8 cellular contexts compared by ENCODE assay signal in genomic region chr7:134954197-134955082, GRCh38. TPM values are rescaled to one million over a fixed set of nuclear protein-coding genes. Genes with fewer than 3 reads are reported as not detected.
DNase-seq lines count a peak whose midpoint lies in the region; ATAC-seq and TF ChIP-seq lines count a peak whose summit lies in the region.

No MANE protein-coding gene starts in this region.

- peak; percentile 49 for ATAC-seq in CD4-positive, alpha-beta T cell (ENCODE audit: poor library complexity)
- ATAC-seq in HCT116 (no peak), HG02759 (IDR thresholded peaks at IDR 0.05; ENCODE audit: unreplicated experiment) (no peak), GM18870 (IDR thresholded peaks at IDR 0.05; ENCODE audit: unreplicated experiment) (no peak)

- H3K27ac ChIP-seq in CD4-positive, alpha-beta T cell (ENCODE audit: low read depth, low read length) = no peak overlapping the region
- H3K27ac ChIP-seq in HCT116 (ENCODE audit: low read depth, low read length) (no peak overlapping the region), Peyer's patch (no peak overlapping the region), prostate gland (no peak overlapping the region)

- H3K4me3 Mint-ChIP-seq in CD4-positive, alpha-beta T cell = no peak overlapping the region

- H3K36me3 ChIP-seq in HCT116 (ENCODE audit: control insufficient read depth in 1 of 2, insufficient read depth in 2 of 2, low read length in 2 of 2) (peaks cover 0 to 12% of the 10 kb centered on the region in 2 experiments; a peak in 2 of 4 replicates), Peyer's patch (peaks cover 0 to 48% (median 0%) of the 10 kb centered on the region in 3 donors), prostate gland (peaks cover 12 to 13% of the 10 kb centered on the region in 2 donors)

- H3K9me3 ChIP-seq in CD4-positive, alpha-beta T cell (ENCODE audit: control insufficient read depth, low read length) = no peaks in the 10 kb centered on the region
- H3K9me3 ChIP-seq in HCT116 (ENCODE audit: control insufficient read depth in 1 of 2, insufficient read depth in 1 of 2, low read depth in 1 of 2, low read length in 2 of 2) (no peaks in the 10 kb centered on the region), Peyer's patch (no peaks in the 10 kb centered on the region), prostate gland (no peaks in the 10 kb centered on the region)

- no peak for DNase-seq in CD4-positive, alpha-beta T cell
- peak; percentile 12 for DNase-seq in HCT116 (ENCODE audit: low read depth, low spot score)
- DNase-seq in Peyer's patch = no peak
- peak; percentile 69 for DNase-seq in fibroblast of mammary gland (ENCODE audit: low read depth)
- no peak for DNase-seq in prostate gland (ENCODE audit: low spot score)
- DNase-seq in stimulated activated CD4-positive, alpha-beta T cell treated with anti-CD3 and anti-CD28 coated beads, Interleukin-15, amount 100 ng/mL, for 24 hours = no peak

- H3K27me3 Mint-ChIP-seq in CD4-positive, alpha-beta T cell = no peaks in the 10 kb centered on the region

- 52% methylated on average over 9 of the region's 9 CpGs for WGBS in prostate gland

- H3K27ac Mint-ChIP-seq in CD4-positive, alpha-beta T cell = no peak overlapping the region

- H3K4me3 ChIP-seq in HCT116 (replicated peaks in 1 of 2; ENCODE audit: low read depth in 1 of 2, low read length in 2 of 2) (no peak overlapping the region), Peyer's patch (no peak overlapping the region), fibroblast of mammary gland (ENCODE audit: control insufficient read depth, low read depth, low read length) (no peak overlapping the region), prostate gland (no peak overlapping the region)

- H2AFZ ChIP-seq in HCT116 (ENCODE audit: low read depth, low read length, poor library complexity, severe bottlenecking) = no peak overlapping the region

- intact Hi-C loops in CD4-positive, alpha-beta T cell (cut with DNase I, micrococcal nuclease) = loop anchor here (1.0 to 10.0 kb wide), 8 partner anchors 204 to 522 kb away; no protein-coding TSS in a partner anchor
- intact Hi-C loops in HCT116 (cut with micrococcal nuclease) = loop anchor here (1.0 to 10.0 kb wide), 3 partner anchors 200 to 321 kb away; no protein-coding TSS in a partner anchor
- intact Hi-C loops in prostate gland (cut with DNase I) = loop anchor here (5.0 kb wide), 2 partner anchors 62 to 262 kb away; no protein-coding TSS in a partner anchor

- no peaks in the 10 kb centered on the region for H3K36me3 Mint-ChIP-seq in CD4-positive, alpha-beta T cell (ENCODE audit: low read depth)

- BruUV-seq in HCT116 (replicated peaks; lab: Mats Ljungman, UMichigan) = no TSS peak

- H3K9me3 Mint-ChIP-seq in CD4-positive, alpha-beta T cell = no peaks in the 10 kb centered on the region

- no peaks in the 10 kb centered on the region for H3K79me2 ChIP-seq in HCT116 (ENCODE audit: insufficient read depth, low read length)

- POLR2A ChIA-PET in CD4-positive, alpha-beta T cell (lab: Charles Lee) = no interaction called here
- POLR2A ChIA-PET in HCT116 (lab: Charles Lee) = no interaction called here

- RAD21 ChIA-PET in HCT116 (lab: Charles Lee; ENCODE audit: low non-redundant PET in 1 of 2, low total read pairs in 2 of 2, uncharacterized antibody in 2 of 2, unreplicated experiment in 2 of 2) = interaction anchor here in 1 of 2 experiments (1.0 kb wide), 1 partner anchor 75 kb away, joined by 5 read pairs; no protein-coding TSS in a partner anchor

- H3K4me1 ChIP-seq in HCT116 (ENCODE audit: control insufficient read depth in 1 of 2, insufficient read depth in 2 of 2, low read length in 2 of 2) = no peaks in the 10 kb centered on the region
- no peaks in the 10 kb centered on the region for H3K4me1 ChIP-seq in Peyer's patch
- H3K4me1 ChIP-seq in prostate gland (replicated peaks) = no peaks in the 10 kb centered on the region

- peak; percentile 77 for TF ChIP-seq RAD21 in HCT116 (IDR thresholded peaks at IDR 0.05; ENCODE audit: low read depth)

- TF ChIP-seq CTCF in CD4-positive, alpha-beta T cell (IDR thresholded peaks at IDR 0.05) = peak; percentile 77
- TF ChIP-seq CTCF in HCT116 (IDR thresholded peaks at IDR 0.05 in 2 of 3, conservative IDR thresholded peaks at IDR 0.05 in 1 of 3; ENCODE audit: borderline replicate concordance in 1 of 3, insufficient read depth in 1 of 3, low read depth in 2 of 3, low read length in 2 of 3) (peak; percentile 36 to 74 (median 66); a peak in 5 of 6 replicates), Peyer's patch (IDR thresholded peaks at IDR 0.05) (peak; percentile 29 to 62 (median 56)), fibroblast of mammary gland (conservative IDR thresholded peaks at IDR 0.05; ENCODE audit: control insufficient read depth, insufficient read depth, low read depth, low read length) (peak; percentile 52), prostate gland (IDR thresholded peaks at IDR 0.05) (peak; percentile 13 to 74 (median 54))

- CTCF ChIA-PET in CD4-positive, alpha-beta T cell (lab: Charles Lee) = no interaction called here
- CTCF ChIA-PET in HCT116 (lab: Charles Lee) = interaction anchor here (0.9 to 2.4 kb wide), 5 partner anchors 12 to 321 kb away, joined by 3 to 12 read pairs (median 3); no protein-coding TSS in a partner anchor

- no peak overlapping the region for H3K4me2 ChIP-seq in HCT116 (ENCODE audit: low read length)

- TF ChIP-seq POLR2A in HCT116 (IDR thresholded peaks at IDR 0.05; ENCODE audit: borderline replicate concordance, extremely low read depth, insufficient read depth, insufficient read length) = no peak
- no peak for TF ChIP-seq POLR2A in Peyer's patch (IDR thresholded peaks at IDR 0.05)
- TF ChIP-seq POLR2A in prostate gland (IDR thresholded peaks at IDR 0.05) = no peak

- no peak overlapping the region for H3K9ac ChIP-seq in HCT116 (ENCODE audit: low read length)

- no peaks in the 10 kb centered on the region for H4K20me1 ChIP-seq in HCT116 (ENCODE audit: insufficient read depth)

- no peaks in the 10 kb centered on the region for H3K9me2 ChIP-seq in HCT116 (ENCODE audit: insufficient read depth)

- no peaks in the 10 kb centered on the region for H3K27me3 ChIP-seq in CD4-positive, alpha-beta T cell (ENCODE audit: control insufficient read depth, insufficient read depth, low read length)
- H3K27me3 ChIP-seq in HCT116 (ENCODE audit: insufficient read depth, low read length) (no peaks in the 10 kb centered on the region), Peyer's patch (no peaks in the 10 kb centered on the region), prostate gland (replicated peaks; ENCODE audit: insufficient read depth) (no peaks in the 10 kb centered on the region)

- H3K4me1 Mint-ChIP-seq in CD4-positive, alpha-beta T cell (ENCODE audit: low read depth) = no peaks in the 10 kb centered on the region

TF ChIP-seq in HCT116, 20 proteins besides CTCF, POLR2A, EP300 and RAD21:
- no peak for TF ChIP-seq SP1 (IDR thresholded peaks at IDR 0.05; ENCODE audit: low read depth)
- no peak for TF ChIP-seq EGR1 (IDR thresholded peaks at IDR 0.05; ENCODE audit: low read depth)

RNA-seq across cellular contexts. Expression of gene AGBL3, which starts 31.9 kb away (rescaled TPM):
- total RNA-seq in CD4-positive, alpha-beta T cell = 1 to 10 TPM; 2.2 to 2.5 TPM
- total RNA-seq in HCT116 (2021; ENCODE audit: unreplicated experiment) = 1.9 TPM
- 0.10 and 0.19 TPM in 2 replicates for polyA plus RNA-seq in HCT116 (2012)
- 1 to 10 TPM in 3 of 4 donors, under 1 TPM in 1; 0.38 to 8.4 (median 4.3) TPM for total RNA-seq in Peyer's patch
- 1 to 10 TPM; 1.4 to 2.6 TPM for total RNA-seq in prostate gland

Comparison
In these comparisons a context has a peak if more than half of its experiments do, and no peak if none do; other contexts are left out.
1. DNase-seq: peak in HCT116 (single experiment) and fibroblast of mammary gland (single experiment); none in CD4-positive, alpha-beta T cell (0 of 10), Peyer's patch (0 of 3), prostate gland (single experiment) and stimulated activated CD4-positive, alpha-beta T cell treated with anti-CD3 and anti-CD28 coated beads, Interleukin-15, amount 100 ng/mL, for 24 hours (single experiment).
2. Peak in every context shown above with its lines, with median percentiles within 50 percentile points of each other: CTCF ChIP-seq.